15 cellular contexts compared by ENCODE assay signal in the genomic region with DNA sequence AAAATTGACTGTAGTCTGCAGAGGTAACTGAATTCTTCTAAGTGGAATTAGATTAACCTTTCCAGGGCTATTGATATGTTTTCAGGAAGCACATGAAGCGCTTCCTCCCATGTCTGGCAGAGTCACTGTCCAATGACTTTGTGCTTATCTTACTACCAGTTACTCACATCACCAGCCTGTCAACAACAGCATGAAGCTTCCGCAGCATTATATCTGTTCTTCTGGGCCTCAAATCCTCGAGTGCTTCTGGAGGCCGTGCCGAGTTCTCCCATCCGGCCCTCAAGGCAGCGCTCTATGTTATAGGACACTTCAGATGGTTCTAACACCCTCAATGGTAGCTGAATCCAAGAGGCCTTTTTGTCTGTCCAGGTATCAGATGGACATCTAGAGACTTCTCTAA.
"Had no signal": no experiment of that assay in that cellular context is flagged by ENCODE, and none has a peak within 500 bp of the region (broad histone marks: within the 10 kb centered on the region; RNA-seq: fewer than 3 reads in every experiment).

No MANE protein-coding gene starts in this region.

- H3K27me3 Mint-ChIP-seq: activated CD4-positive, alpha-beta T cell treated with anti-CD3 and anti-CD28 coated beads, Interleukin-2, amount 10 ng/mL, durations not matched to agents 7 days and 5 days had no signal

- ATAC-seq: activated CD8-positive, alpha-beta T cell treated with anti-CD3 and anti-CD28 coated beads, Interleukin-2, amount 10 ng/mL, durations not matched to agents 7 days and 5 days; left lung; sciatic nerve had no signal

- H3K4me3 Mint-ChIP-seq: activated CD4-positive, alpha-beta T cell treated with anti-CD3 and anti-CD28 coated beads, Interleukin-2, amount 10 ng/mL, durations not matched to agents 7 days and 5 days; activated CD8-positive, alpha-beta T cell treated with anti-CD3 and anti-CD28 coated beads, Interleukin-2, amount 10 ng/mL, durations not matched to agents 7 days and 5 days had no signal

- DNase-seq: activated CD4-positive, alpha-beta T cell treated with anti-CD3 and anti-CD28 coated beads, Interleukin-2, amount 10 ng/mL, durations not matched to agents 7 days and 5 days; activated CD8-positive, alpha-beta T cell treated with anti-CD3 and anti-CD28 coated beads, Interleukin-2, amount 10 ng/mL, durations not matched to agents 7 days and 5 days; activated effector memory CD4-positive, alpha-beta T cell treated with Interleukin-2 at 50 U/mL for 16 hours; activated naive CD4-positive, alpha-beta T cell treated with anti-CD3 and anti-CD28 coated beads, Interleukin-2, amount 50 U/mL, for 16 hours; activated T-cell treated with anti-CD3 and anti-CD28 coated beads, Interleukin-2, amount 50 U/mL, for 48 hours; brain microvascular endothelial cell; cerebellar nuclear complex; foreskin melanocyte; kidney; left lung; mammary epithelial cell; stimulated activated CD8-positive, alpha-beta memory T cell treated with anti-CD3 and anti-CD28 coated beads, Interleukin-4, amount 100 ng/mL, for 48 hours; stimulated activated naive CD4-positive, alpha-beta T cell; SW 1271 had no signal

- H3K9me3 Mint-ChIP-seq: activated CD4-positive, alpha-beta T cell treated with anti-CD3 and anti-CD28 coated beads, Interleukin-2, amount 10 ng/mL, durations not matched to agents 7 days and 5 days had no signal

- H3K27ac Mint-ChIP-seq: activated CD4-positive, alpha-beta T cell treated with anti-CD3 and anti-CD28 coated beads, Interleukin-2, amount 10 ng/mL, durations not matched to agents 7 days and 5 days; activated CD8-positive, alpha-beta T cell treated with anti-CD3 and anti-CD28 coated beads, Interleukin-2, amount 10 ng/mL, durations not matched to agents 7 days and 5 days had no signal

- H3K4me1 Mint-ChIP-seq: activated CD4-positive, alpha-beta T cell treated with anti-CD3 and anti-CD28 coated beads, Interleukin-2, amount 10 ng/mL, durations not matched to agents 7 days and 5 days had no signal
